9 cellular contexts compared by ENCODE assay signal in the genomic region with DNA sequence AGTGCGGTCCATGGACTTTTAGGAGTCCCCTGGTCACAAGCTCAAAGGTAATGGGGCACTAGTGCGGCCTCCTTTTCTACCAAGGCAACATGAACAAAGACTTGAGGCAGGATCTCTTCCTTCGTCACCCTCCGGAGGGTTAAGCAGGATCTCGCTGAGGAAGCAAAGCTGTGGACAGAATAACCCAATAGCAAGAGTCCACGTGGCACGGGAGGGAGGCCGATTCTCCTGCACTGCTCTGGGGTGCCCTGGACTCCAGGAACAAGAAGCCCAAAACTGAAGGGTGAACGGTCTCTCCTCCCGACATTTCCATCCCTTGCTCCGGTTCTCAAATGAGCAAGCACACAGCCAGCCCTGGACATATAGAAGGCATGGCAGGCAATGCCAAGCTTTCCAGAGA. TPM values are rescaled to one million over a fixed set of nuclear protein-coding genes. Genes with fewer than 3 reads are reported as not detected.
DNase-seq lines count a peak whose midpoint lies in the region; ATAC-seq and TF ChIP-seq lines count a peak whose summit lies in the region.
"Had no signal": no experiment of that assay in that cellular context is flagged by ENCODE, and none has a peak within 500 bp of the region (broad histone marks: within the 10 kb centered on the region; RNA-seq: fewer than 3 reads in every experiment).

No MANE protein-coding gene starts in this region.

- peak overlapping the region; percentile 68 for H3K4me3 Mint-ChIP-seq in activated T-cell treated with anti-CD3 and anti-CD28 coated beads, Interleukin-2, amount 50 U/mL, for 4 hours
- peak overlapping the region; percentile 15 for H3K4me3 Mint-ChIP-seq in chondrocyte (ENCODE audit: unreplicated experiment)
- H3K4me3 Mint-ChIP-seq in mesothelial cell of epicardium, result no peak overlapping the region

- 37 to 54% methylated on average over 9 to 11 of the region's 11 CpGs for WGBS in tibial nerve, 2 donors

- peaks cover 29% of the 10 kb centered on the region for H3K36me3 Mint-ChIP-seq in activated T-cell treated with anti-CD3 and anti-CD28 coated beads, Interleukin-2, amount 50 U/mL, for 4 hours (ENCODE audit: insufficient read depth)
- H3K36me3 Mint-ChIP-seq in chondrocyte (ENCODE audit: low read depth), result peaks cover 14% of the 10 kb centered on the region
- H3K36me3 Mint-ChIP-seq in mesothelial cell of epicardium, result no peaks in the 10 kb centered on the region

- TF ChIP-seq EP300 in tibial nerve (IDR thresholded peaks at IDR 0.05), result no peak

- no peak for TF ChIP-seq CTCF in chondrocyte (IDR thresholded peaks at IDR 0.05)
- no peak for TF ChIP-seq CTCF in mesothelial cell of epicardium (IDR thresholded peaks at IDR 0.05; ENCODE audit: unreplicated experiment)
- no peak for TF ChIP-seq CTCF in tibial nerve (IDR thresholded peaks at IDR 0.05)
- TF ChIP-seq CTCF in BE2C (IDR thresholded peaks at IDR 0.05; ENCODE audit: low read depth, low read length), result no peak

- no peak for DNase-seq in activated T-cell treated with anti-CD3 and anti-CD28 coated beads, Interleukin-2, amount 50 U/mL, for 4 hours
- DNase-seq in activated T-cell treated with anti-CD3 and anti-CD28 coated beads for 4 hours, result no peak
- DNase-seq in chondrocyte (ENCODE audit: low spot score), result no peak
- DNase-seq in mesothelial cell of epicardium (ENCODE audit: low spot score in 2 of 2, unreplicated experiment in 2 of 2), result no peak
- no peak for DNase-seq in tibial nerve (ENCODE audit: low spot score in 2 of 2)
- no peak for DNase-seq in BE2C
- DNase-seq in NCI-H524 treated with DMSO at 0.1 percent for 48 hours (lab: John Stamatoyannopoulos, UW), result no peak
- DNase-seq in activated CD4-positive, alpha-beta T cell treated with anti-CD3 and anti-CD28 coated beads for 48 hours, result no peak
- DNase-seq: SJCRH30 had no signal

- peaks cover 95% of the 10 kb centered on the region for H3K4me1 Mint-ChIP-seq in activated T-cell treated with anti-CD3 and anti-CD28 coated beads, Interleukin-2, amount 50 U/mL, for 4 hours (ENCODE audit: low read depth)
- H3K4me1 Mint-ChIP-seq in chondrocyte (ENCODE audit: low read depth) (peaks cover 100% of the 10 kb centered on the region), mesothelial cell of epicardium (peaks cover 89% of the 10 kb centered on the region)

- ATAC-seq in activated T-cell treated with anti-CD3 and anti-CD28 coated beads, Interleukin-2, amount 50 U/mL, for 4 hours, result no peak

- no peak for TF ChIP-seq POLR2A in tibial nerve (IDR thresholded peaks at IDR 0.05)

- H3K9me3 Mint-ChIP-seq in activated T-cell treated with anti-CD3 and anti-CD28 coated beads, Interleukin-2, amount 50 U/mL, for 4 hours, result no peaks in the 10 kb centered on the region
- H3K9me3 Mint-ChIP-seq in chondrocyte (ENCODE audit: low read depth), result no peaks in the 10 kb centered on the region
- H3K9me3 Mint-ChIP-seq in mesothelial cell of epicardium, result no peaks in the 10 kb centered on the region

- no peaks in the 10 kb centered on the region for H3K27me3 ChIP-seq in tibial nerve
- no peaks in the 10 kb centered on the region for H3K27me3 ChIP-seq in BE2C
- H3K27me3 ChIP-seq: SJCRH30 had no signal

- H3K4me3 ChIP-seq in tibial nerve (peak overlapping the region in 1 of 4 donors; percentile 0), BE2C (ENCODE audit: low read depth, low read length) (no peak overlapping the region)
- H3K4me3 ChIP-seq: SJCRH30 had no signal

- H3K27ac Mint-ChIP-seq in chondrocyte (ENCODE audit: unreplicated experiment) (peak overlapping the region; percentile 96), mesothelial cell of epicardium (peak overlapping the region; percentile 100)

- no peaks in the 10 kb centered on the region for H3K27me3 Mint-ChIP-seq in activated T-cell treated with anti-CD3 and anti-CD28 coated beads, Interleukin-2, amount 50 U/mL, for 4 hours (ENCODE audit: low read depth)
- H3K27me3 Mint-ChIP-seq in chondrocyte (ENCODE audit: low read depth) (no peaks in the 10 kb centered on the region), mesothelial cell of epicardium (ENCODE audit: low read depth) (no peaks in the 10 kb centered on the region)

- H3K36me3 ChIP-seq in tibial nerve (no peaks in the 10 kb centered on the region), BE2C (no peaks in the 10 kb centered on the region; the same call in 1 of the 2 replicates)

- no peaks in the 10 kb centered on the region for H3K9me3 ChIP-seq in tibial nerve
- no peaks in the 10 kb centered on the region for H3K9me3 ChIP-seq in BE2C
- H3K9me3 ChIP-seq: SJCRH30 had no signal

- H3K4me1 ChIP-seq in tibial nerve, result peaks cover 0 to 100% (median 98%) of the 10 kb centered on the region in 4 donors
- peaks cover 29% of the 10 kb centered on the region for H3K4me1 ChIP-seq in BE2C

- H3K27ac ChIP-seq in tibial nerve, result peak overlapping the region in 3 of 4 donors; percentile 49 to 70 (median 61)
- H3K27ac ChIP-seq: SJCRH30 had no signal

RNA-seq across cellular contexts. Expression of a gene that starts 20.7 kb away (rescaled TPM):
- total RNA-seq in activated T-cell treated with anti-CD3 and anti-CD28 coated beads, Interleukin-2, amount 50 U/mL, for 4 hours, result 100 to 1,000 TPM; 673 to 753 (median 716) TPM
- total RNA-seq in chondrocyte (1,046 to 1,908 TPM (median 1,853 TPM) in 3 replicates), mesothelial cell of epicardium (321 to 346 TPM (median 341 TPM) in 3 replicates), tibial nerve (100 to 1,000 TPM; 361 to 406 (median 386) TPM)
- 101 TPM for polyA plus RNA-seq in BE2C (2012; ENCODE audit: insufficient read depth, insufficient read length, low read depth)
